Comparison of ENCODE assay signal across 9 cellular contexts in genomic region chr21:38965910-38966504, GRCh38.
DNase-seq lines count a peak whose midpoint lies in the region; FAIRE-seq and TF ChIP-seq lines count a peak whose summit lies in the region.
"Had no signal": no experiment of that assay in that cellular context is flagged by ENCODE, and none has a peak within 500 bp of the region (broad histone marks: within the 10 kb centered on the region; RNA-seq: fewer than 3 reads in every experiment).

No MANE protein-coding gene starts in this region.

- DNase-seq in SIG-M5 treated with dmso at 0.1 percent for 504 hours (lab: John Stamatoyannopoulos, UW; ENCODE audit: unreplicated experiment) (peak; percentile 71), SIG-M5 (lab: John Stamatoyannopoulos, UW) (no peak), thyroid gland (peak; percentile 55 to 62), esophagus muscularis mucosa (ENCODE audit: extremely low spot score) (no peak), ascending aorta (ENCODE audit: low spot score in 2 of 2) (no peak), cerebellar cortex (ENCODE audit: low spot score) (no peak)
- DNase-seq: spleen had no signal

- no peaks in the 10 kb centered on the region for H3K27me3 ChIP-seq in thyroid gland
- H3K27me3 ChIP-seq in esophagus muscularis mucosa: no peaks in the 10 kb centered on the region
- H3K27me3 ChIP-seq in ascending aorta: no peaks in the 10 kb centered on the region
- H3K27me3 ChIP-seq: spleen had no signal

- H3K4me1 ChIP-seq in thyroid gland: no peaks in the 10 kb centered on the region
- H3K4me1 ChIP-seq in esophagus muscularis mucosa: no peaks in the 10 kb centered on the region
- H3K4me1 ChIP-seq in ascending aorta: peaks cover 0 to 5% of the 10 kb centered on the region in 2 donors
- H3K4me1 ChIP-seq: spleen had no signal

- no peak overlapping the region for H3K27ac ChIP-seq in thyroid gland
- H3K27ac ChIP-seq in esophagus muscularis mucosa (replicated peaks in 1 of 4): no peak overlapping the region
- no peak overlapping the region for H3K27ac ChIP-seq in ascending aorta
- H3K27ac ChIP-seq: spleen had no signal

- TF ChIP-seq CTCF in thyroid gland (IDR thresholded peaks at IDR 0.05): no peak
- TF ChIP-seq CTCF in esophagus muscularis mucosa (IDR thresholded peaks at IDR 0.05): no peak
- TF ChIP-seq CTCF in ascending aorta (IDR thresholded peaks at IDR 0.05): no peak

- no peak for TF ChIP-seq EP300 in esophagus muscularis mucosa (IDR thresholded peaks at IDR 0.05)

- WGBS in thyroid gland, 2 donors: 72 to 80% methylated on average over 16 of the region's 16 CpGs
- 73% methylated on average over 16 of the region's 16 CpGs for WGBS in esophagus muscularis mucosa

- intact Hi-C loops in thyroid gland (cut with DNase I) (no loop called here), esophagus muscularis mucosa (cut with DNase I) (no loop called here), ascending aorta (cut with DNase I) (no loop called here)

- peak; percentile 61 for FAIRE-seq in islet of Langerhans (lab: Jason Lieb, UNC)

- H3K4me3 ChIP-seq in thyroid gland (replicated peaks in 1 of 3) (no peak overlapping the region), esophagus muscularis mucosa (no peak overlapping the region), ascending aorta (no peak overlapping the region)
- H3K4me3 ChIP-seq: spleen had no signal

- H3K9me3 ChIP-seq in thyroid gland (no peaks in the 10 kb centered on the region), esophagus muscularis mucosa (peaks cover 0 to 5% (median 0%) of the 10 kb centered on the region in 4 donors), ascending aorta (no peaks in the 10 kb centered on the region)

- H3K36me3 ChIP-seq in thyroid gland (no peaks in the 10 kb centered on the region), esophagus muscularis mucosa (no peaks in the 10 kb centered on the region), ascending aorta (no peaks in the 10 kb centered on the region)
- H3K36me3 ChIP-seq: spleen had no signal

- TF ChIP-seq POLR2A in thyroid gland (IDR thresholded peaks at IDR 0.05): no peak
- no peak for TF ChIP-seq POLR2A in esophagus muscularis mucosa (IDR thresholded peaks at IDR 0.05; ENCODE audit: low read depth)

TF ChIP-seq in PFSK-1, 5 proteins besides CTCF, POLR2A, EP300 and RAD21:
- TF ChIP-seq POLR2AphosphoS5 (IDR thresholded peaks at IDR 0.05; ENCODE audit: low read depth, low read length) (no peak), FOXP2 (optimal IDR thresholded peaks at IDR 0.05; ENCODE audit: borderline replicate concordance, extremely low read depth, extremely low read length, insufficient read depth) (peak; percentile 95)
TF ChIP-seq in PFSK-1: peak in this region for 1.

Comparison
In these comparisons a context has a peak if more than half of its experiments do, and no peak if none do; other contexts are left out.
1. DNase-seq: peak in SIG-M5 treated with dmso at 0.1 percent for 504 hours (single experiment) and thyroid gland (2 of 2); none in SIG-M5 (single experiment), esophagus muscularis mucosa (single experiment), ascending aorta (0 of 2) and cerebellar cortex (single experiment).